10 cellular contexts compared by ENCODE assay signal in the genomic region with DNA sequence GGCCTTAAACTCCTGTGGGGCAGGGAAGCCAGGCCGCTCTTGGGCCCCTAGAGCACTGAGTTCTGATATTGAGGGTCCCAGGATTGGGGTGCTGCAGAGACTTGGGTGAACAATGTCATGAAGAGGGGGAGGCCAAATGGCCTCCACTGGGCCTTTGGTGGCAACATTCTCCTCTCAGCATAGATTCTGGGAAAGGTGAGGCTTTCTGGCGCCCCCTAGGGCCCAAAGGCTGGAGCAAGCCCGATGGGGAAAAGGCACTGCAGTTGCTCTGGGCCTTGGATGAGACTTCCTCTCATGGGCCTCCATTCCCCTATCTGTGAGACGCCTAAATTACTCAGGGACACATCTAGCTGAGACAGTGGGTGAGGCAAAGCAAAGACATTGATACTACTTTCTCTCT.
DNase-seq lines count a peak whose midpoint lies in the region; ATAC-seq, FAIRE-seq and TF ChIP-seq lines count a peak whose summit lies in the region.
"Had no signal": no experiment of that assay in that cellular context is flagged by ENCODE, and none has a peak within 500 bp of the region (broad histone marks: within the 10 kb centered on the region; RNA-seq: fewer than 3 reads in every experiment).

No MANE protein-coding gene starts in this region.

- no peak overlapping the region for H3K9ac ChIP-seq in keratinocyte (ENCODE audit: control insufficient read depth, extremely low read depth, insufficient read depth, low read length)

- 46% methylated on average over 4 of the region's 4 CpGs for WGBS in A549 (ENCODE audit: missing lambda C conversion rate)

- H3K36me3 Mint-ChIP-seq in activated naive CD4-positive, alpha-beta T cell treated with anti-CD3 and anti-CD28 coated beads, Interleukin-2, amount 10 ng/mL, durations not matched to agents 7 days and 5 days = no peaks in the 10 kb centered on the region

- no peak for TF ChIP-seq EP300 in A549 (IDR thresholded peaks at IDR 0.05)

- no peak overlapping the region for H3K4me3 ChIP-seq in A549
- H3K4me3 ChIP-seq in keratinocyte (ENCODE audit: control insufficient read depth in 2 of 3, extremely low read depth in 1 of 3, insufficient read depth in 2 of 3, low read depth in 1 of 3, low read length in 3 of 3) = no peak overlapping the region
- H3K4me3 ChIP-seq: HAP-1 had no signal

- CTCF ChIA-PET in A549 (lab: Yijun Ruan, JAX) = interaction anchor here (1.4 to 1.6 kb wide), 2 partner anchors 172 to 219 kb away, joined by 4 read pairs; no protein-coding TSS in a partner anchor
- CTCF ChIA-PET in GM10248 (lab: Yijun Ruan, JAX) = interaction anchor here (0.6 to 1.5 kb wide), 5 partner anchors 11 to 218 kb away, joined by 3 to 8 read pairs (median 5); no protein-coding TSS in a partner anchor
- CTCF ChIA-PET in activated naive CD4-positive, alpha-beta T cell treated with anti-CD3 and anti-CD28 coated beads, Interleukin-2, amount 10 ng/mL, durations not matched to agents 7 days and 5 days (lab: Charles Lee) = interaction anchor here (0.6 to 0.8 kb wide), 4 partner anchors 12 to 153 kb away, joined by 3 to 5 read pairs (median 3); no protein-coding TSS in a partner anchor

- H3K27ac ChIP-seq in A549 = 0 out of 6 replicates have a peak overlapping the region, but pooled peaks of 1 of the 2 experiments have one; percentile 18
- no peak overlapping the region for H3K27ac ChIP-seq in keratinocyte (ENCODE audit: control insufficient read depth, insufficient read depth, low read length)

- no peak overlapping the region for H3K4me3 Mint-ChIP-seq in activated naive CD4-positive, alpha-beta T cell treated with anti-CD3 and anti-CD28 coated beads, Interleukin-2, amount 10 ng/mL, durations not matched to agents 7 days and 5 days
- H3K4me3 Mint-ChIP-seq: dendritic cell treated with granulocyte-macrophage colony-stimulating factor and Interleukin-4, amounts not matched to agents 40 ng/mL and 50 ng/mL, for 4 days had no signal

- H3K4me1 Mint-ChIP-seq in activated naive CD4-positive, alpha-beta T cell treated with anti-CD3 and anti-CD28 coated beads, Interleukin-2, amount 10 ng/mL, durations not matched to agents 7 days and 5 days = no peaks in the 10 kb centered on the region

- H3K4me2 ChIP-seq in A549 (no peak overlapping the region), keratinocyte (ENCODE audit: control insufficient read depth, extremely low read depth, insufficient read depth, low read depth, low read length) (no peak overlapping the region)

- POLR2A ChIA-PET in A549 (lab: Yijun Ruan, JAX) = no interaction called here
- POLR2A ChIA-PET in GM10248 (lab: Yijun Ruan, JAX) = no interaction called here

- dilution Hi-C loops in keratinocyte (cut with MboI; ENCODE audit: extremely low pct_ligation_motif_present, low sequenced_read_pairs) = no loop called here

- no peaks in the 10 kb centered on the region for H3K27me3 ChIP-seq in keratinocyte (ENCODE audit: control insufficient read depth, extremely low read depth, insufficient read depth, low read length)

- FAIRE-seq in A549 (lab: Jason Lieb, UNC) (no peak), keratinocyte (lab: Jason Lieb, UNC) (peak; percentile 77)

- peak; percentile 33 for TF ChIP-seq CTCF in A549 (IDR thresholded peaks at IDR 0.05)
- peak; percentile 75 for TF ChIP-seq CTCF in GM10248 (IDR thresholded peaks at IDR 0.05; ENCODE audit: control extremely low read depth, extremely low read depth, low read depth, missing control alignments)
- peak; percentile 74 to 87 (median 79) for TF ChIP-seq CTCF in keratinocyte (optimal IDR thresholded peaks at IDR 0.05 in 1 of 3, IDR thresholded peaks at IDR 0.05 in 1 of 3, conservative IDR thresholded peaks at IDR 0.05 in 1 of 3; ENCODE audit: extremely low read depth in 1 of 3, insufficient read depth in 2 of 3, low read length in 3 of 3)

- H3K9me3 ChIP-seq in A549 (no peaks in the 10 kb centered on the region), keratinocyte (ENCODE audit: control insufficient read depth, low read depth, low read length) (no peaks in the 10 kb centered on the region)
- H3K9me3 ChIP-seq: HAP-1 had no signal

- no peaks in the 10 kb centered on the region for H3K79me2 ChIP-seq in keratinocyte (ENCODE audit: control insufficient read depth, insufficient read depth, low read length)

- no peaks in the 10 kb centered on the region for H3K9me3 Mint-ChIP-seq in activated naive CD4-positive, alpha-beta T cell treated with anti-CD3 and anti-CD28 coated beads, Interleukin-2, amount 10 ng/mL, durations not matched to agents 7 days and 5 days
- H3K9me3 Mint-ChIP-seq: dendritic cell treated with granulocyte-macrophage colony-stimulating factor and Interleukin-4, amounts not matched to agents 40 ng/mL and 50 ng/mL, for 4 days had no signal

- ATAC-seq in A549 (peak; percentile 49 to 62; a peak in 3 of 6 replicates), HG03460 (IDR thresholded peaks at IDR 0.05; ENCODE audit: unreplicated experiment) (no peak)

- H3K36me3 ChIP-seq in keratinocyte (ENCODE audit: control insufficient read depth in 2 of 2, extremely low read depth in 1 of 2, insufficient read depth in 2 of 2, low read length in 2 of 2) = no peaks in the 10 kb centered on the region
- H3K36me3 ChIP-seq: HAP-1 had no signal

- no peaks in the 10 kb centered on the region for H4K20me1 ChIP-seq in keratinocyte (ENCODE audit: control insufficient read depth, extremely low read depth, insufficient read depth, low read length)

- no peak overlapping the region for H3K27ac Mint-ChIP-seq in activated naive CD4-positive, alpha-beta T cell treated with anti-CD3 and anti-CD28 coated beads, Interleukin-2, amount 10 ng/mL, durations not matched to agents 7 days and 5 days
- H3K27ac Mint-ChIP-seq: dendritic cell treated with granulocyte-macrophage colony-stimulating factor and Interleukin-4, amounts not matched to agents 40 ng/mL and 50 ng/mL, for 4 days had no signal

- peaks cover 7% of the 10 kb centered on the region for H3K9me1 ChIP-seq in keratinocyte (ENCODE audit: control insufficient read depth, extremely low read depth, insufficient read depth, low read length)

- TF ChIP-seq RAD21 in A549 (conservative IDR thresholded peaks at IDR 0.05 in 1 of 2, IDR thresholded peaks at IDR 0.05 in 1 of 2) = peak in 1 of 2 experiments; percentile 41; a peak in 2 of 5 replicates

- peaks cover 14% of the 10 kb centered on the region for H3K27me3 Mint-ChIP-seq in activated naive CD4-positive, alpha-beta T cell treated with anti-CD3 and anti-CD28 coated beads, Interleukin-2, amount 10 ng/mL, durations not matched to agents 7 days and 5 days

- peaks cover 40% of the 10 kb centered on the region for H3K4me1 ChIP-seq in A549
- peaks cover 58% of the 10 kb centered on the region for H3K4me1 ChIP-seq in keratinocyte (ENCODE audit: control insufficient read depth, extremely low read depth, insufficient read depth, low read length)

- DNase-seq in A549 (ENCODE audit: low read depth in 1 of 2, low spot score in 1 of 2) (peak; percentile 21 to 35), GM10248 (ENCODE audit: extremely low spot score) (peak; percentile 70), NCI-H2029 (lab: John Stamatoyannopoulos, UW) (peak; percentile 42), keratinocyte (ENCODE audit: low read depth, low spot score) (no peak), superior temporal gyrus (ENCODE audit: extremely low spot score) (peak; percentile 43), activated gamma-delta T cell (lab: John Stamatoyannopoulos, UW) (no peak)
- DNase-seq in activated naive CD4-positive, alpha-beta T cell treated with anti-CD3 and anti-CD28 coated beads, Interleukin-2, amount 10 ng/mL, durations not matched to agents 7 days and 5 days = peak; percentile 57

- H2AFZ ChIP-seq in keratinocyte (ENCODE audit: control insufficient read depth, low read length) = no peak overlapping the region

- TF ChIP-seq POLR2A in A549 (IDR thresholded peaks at IDR 0.05; ENCODE audit: low read length) = no peak

TF ChIP-seq in A549, 52 proteins besides CTCF, POLR2A, EP300 and RAD21:
- TF ChIP-seq NFE2L2 (conservative IDR thresholded peaks at IDR 0.05; ENCODE audit: low read length) (no peak), FOSL2 (IDR thresholded peaks at IDR 0.05) (no peak), FOSL2 (CRISPR knock-in tag; IDR thresholded peaks at IDR 0.05) (no peak), HOXB13 (CRISPR knock-in tag; IDR thresholded peaks at IDR 0.05; ENCODE audit: low read depth) (no peak), HDAC2 (IDR thresholded peaks at IDR 0.05) (no peak), RNF2 (IDR thresholded peaks at IDR 0.05; ENCODE audit: borderline replicate concordance, low read depth) (no peak), NPAS2 (CRISPR knock-in tag; IDR thresholded peaks at IDR 0.05; ENCODE audit: borderline replicate concordance) (no peak), CHD4 (IDR thresholded peaks at IDR 0.05; ENCODE audit: borderline replicate concordance) (no peak), FOXS1 (CRISPR knock-in tag; IDR thresholded peaks at IDR 0.05) (no peak)
- TF ChIP-seq, protein P1, sequence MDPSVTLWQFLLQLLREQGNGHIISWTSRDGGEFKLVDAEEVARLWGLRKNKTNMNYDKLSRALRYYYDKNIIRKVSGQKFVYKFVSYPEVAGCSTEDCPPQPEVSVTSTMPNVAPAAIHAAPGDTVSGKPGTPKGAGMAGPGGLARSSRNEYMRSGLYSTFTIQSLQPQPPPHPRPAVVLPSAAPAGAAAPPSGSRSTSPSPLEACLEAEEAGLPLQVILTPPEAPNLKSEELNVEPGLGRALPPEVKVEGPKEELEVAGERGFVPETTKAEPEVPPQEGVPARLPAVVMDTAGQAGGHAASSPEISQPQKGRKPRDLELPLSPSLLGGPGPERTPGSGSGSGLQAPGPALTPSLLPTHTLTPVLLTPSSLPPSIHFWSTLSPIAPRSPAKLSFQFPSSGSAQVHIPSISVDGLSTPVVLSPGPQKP (IDR thresholded peaks at IDR 0.05; ENCODE audit: low read depth, low read length) = no peak

Comparison
In these comparisons a context has a peak if more than half of its experiments do, and no peak if none do; other contexts are left out.
1. DNase-seq: peak in A549 (2 of 2), GM10248 (single experiment), NCI-H2029 (single experiment), activated naive CD4-positive, alpha-beta T cell treated with anti-CD3 and anti-CD28 coated beads, Interleukin-2, amount 10 ng/mL, durations not matched to agents 7 days and 5 days (single experiment) and superior temporal gyrus (single experiment); none in keratinocyte (single experiment) and activated gamma-delta T cell (single experiment).
2. Peak in every context shown above with its lines, with median percentiles within 50 percentile points of each other: CTCF ChIP-seq.